ENCODE assay signal across 10 cellular contexts in genomic region chr22:19852177-19852781, GRCh38. TPM values are rescaled to one million over a fixed set of nuclear protein-coding genes. Genes with fewer than 3 reads are reported as not detected.
DNase-seq lines count a peak whose midpoint lies in the region; ATAC-seq, FAIRE-seq and TF ChIP-seq lines count a peak whose summit lies in the region.
"Had no signal": no experiment of that assay in that cellular context is flagged by ENCODE, and none has a peak within 500 bp of the region (broad histone marks: within the 10 kb centered on the region; RNA-seq: fewer than 3 reads in every experiment).

No MANE protein-coding gene starts in this region.

- DNase-seq in CD4-positive, alpha-beta T cell: no peak
- DNase-seq in K562 (ENCODE audit: extremely low read depth in 1 of 4, low spot score in 3 of 4): peak in 2 of 4 experiments; percentile 70 to 73
- DNase-seq in naive thymus-derived CD4-positive, alpha-beta T cell: no peak
- no peak for DNase-seq in left colon

- TF ChIP-seq CTCF in CD4-positive, alpha-beta T cell (IDR thresholded peaks at IDR 0.05): no peak
- TF ChIP-seq CTCF in K562 (IDR thresholded peaks at IDR 0.05 in 2 of 3, conservative IDR thresholded peaks at IDR 0.05 in 1 of 3; ENCODE audit: insufficient read depth in 2 of 3, low read depth in 1 of 3, low read length in 3 of 3): no peak

- H3K9me3 Mint-ChIP-seq in CD4-positive, alpha-beta T cell: no peaks in the 10 kb centered on the region
- H3K9me3 Mint-ChIP-seq in naive thymus-derived CD4-positive, alpha-beta T cell: no peaks in the 10 kb centered on the region

- H3K9ac ChIP-seq in K562 (ENCODE audit: insufficient read depth in 1 of 2, low read depth in 2 of 2, low read length in 2 of 2): peak overlapping the region; percentile 68 to 86; a peak in 3 of 4 replicates

- H3K36me3 ChIP-seq in KOPT-K1 (ENCODE audit: insufficient read depth, low read length) (peaks cover 59% of the 10 kb centered on the region), K562 (ENCODE audit: control insufficient read depth, insufficient read depth, low read length) (peaks cover 54% of the 10 kb centered on the region)
- H3K36me3 ChIP-seq in naive thymus-derived CD4-positive, alpha-beta T cell (ENCODE audit: control insufficient read depth in 2 of 3, insufficient read depth in 3 of 3, low read length in 3 of 3): peaks cover 0 to 42% (median under 1%) of the 10 kb centered on the region in 3 experiments
- H3K36me3 ChIP-seq: ovary had no signal

- no peak overlapping the region for H3K27ac ChIP-seq in CD4-positive, alpha-beta T cell (ENCODE audit: low read depth, low read length)
- peak overlapping the region; percentile 98 for H3K27ac ChIP-seq in KOPT-K1 (ENCODE audit: low read depth, low read length, poor library complexity, severe bottlenecking)
- H3K27ac ChIP-seq in K562 (ENCODE audit: extremely low read depth, low read depth, low read length): no peak overlapping the region; the same call in 2 of the 3 replicates
- peak overlapping the region; percentile 87 for H3K27ac ChIP-seq in naive thymus-derived CD4-positive, alpha-beta T cell (ENCODE audit: low read depth, low read length)
- H3K27ac ChIP-seq: ovary had no signal

- H3K9me1 ChIP-seq in K562 (ENCODE audit: control insufficient read depth, insufficient read depth, low read length): peaks cover 21% of the 10 kb centered on the region

- H3K27me3 ChIP-seq in CD4-positive, alpha-beta T cell (ENCODE audit: control insufficient read depth, insufficient read depth, low read length): no peaks in the 10 kb centered on the region
- H3K27me3 ChIP-seq in K562 (ENCODE audit: control insufficient read depth in 2 of 2, insufficient read depth in 2 of 2, low read length in 2 of 2): no peaks in the 10 kb centered on the region
- no peaks in the 10 kb centered on the region for H3K27me3 ChIP-seq in naive thymus-derived CD4-positive, alpha-beta T cell (ENCODE audit: control insufficient read depth in 2 of 2, insufficient read depth in 2 of 2, low read length in 2 of 2)
- H3K27me3 ChIP-seq: gastroesophageal sphincter, ovary had no signal

- 90% methylated on average over 12 of the region's 12 CpGs for WGBS in K562 (ENCODE audit: insufficient coverage, low coverage, missing lambda C conversion rate)

- H3K4me1 ChIP-seq in K562 (replicated peaks in 1 of 2; ENCODE audit: control insufficient read depth in 2 of 2, insufficient read depth in 2 of 2, low read length in 2 of 2): peaks cover 23 to 73% of the 10 kb centered on the region in 2 experiments
- peaks cover 19 to 21% of the 10 kb centered on the region in 2 donors for H3K4me1 ChIP-seq in naive thymus-derived CD4-positive, alpha-beta T cell (ENCODE audit: control insufficient read depth in 2 of 2, insufficient read depth in 2 of 2, low read length in 2 of 2)

- FAIRE-seq in K562 (lab: Jason Lieb, UNC): no peak

- no peaks in the 10 kb centered on the region for H3K9me3 ChIP-seq in CD4-positive, alpha-beta T cell (ENCODE audit: control insufficient read depth, low read length)
- H3K9me3 ChIP-seq in KOPT-K1 (ENCODE audit: insufficient read depth, low read length, poor library complexity, severe bottlenecking): no peaks in the 10 kb centered on the region
- H3K9me3 ChIP-seq in K562 (replicated peaks; ENCODE audit: control insufficient read depth, insufficient read depth, low read depth, low read length): peaks cover 2% of the 10 kb centered on the region; the same call in 1 of the 2 replicates
- H3K9me3 ChIP-seq in naive thymus-derived CD4-positive, alpha-beta T cell (ENCODE audit: control insufficient read depth in 2 of 3, low read length in 3 of 3): no peaks in the 10 kb centered on the region
- H3K9me3 ChIP-seq: gastroesophageal sphincter, ovary had no signal

- no peak for ATAC-seq in CD4-positive, alpha-beta T cell (ENCODE audit: poor library complexity)
- ATAC-seq in K562 (no peak), GM19455 (IDR thresholded peaks at IDR 0.05; ENCODE audit: unreplicated experiment) (no peak), GM18907 (IDR thresholded peaks at IDR 0.05; ENCODE audit: unreplicated experiment) (no peak), HG03175 (IDR thresholded peaks at IDR 0.05; ENCODE audit: unreplicated experiment) (no peak), left colon (no peak)
- ATAC-seq in naive thymus-derived CD4-positive, alpha-beta T cell: no peak
- ATAC-seq: gastroesophageal sphincter had no signal

- intact Hi-C loops in CD4-positive, alpha-beta T cell (cut with DNase I, micrococcal nuclease): loop anchor here in 1 of 2 experiments (10.0 kb wide), 3 partner anchors 163 to 557 kb away; partner anchors contain the start of genes ARVCF, CLTCL1, RANBP1 and TRMT2A
- intact Hi-C loops in K562 (cut with micrococcal nuclease) (loop anchor here (5.0 to 10.0 kb wide), 3 partner anchors 35 to 173 kb away; partner anchors contain the start of gene TANGO2), left colon (cut with DNase I, micrococcal nuclease) (no loop called here)
- intact Hi-C loops in naive thymus-derived CD4-positive, alpha-beta T cell (cut with micrococcal nuclease): loop anchor here in 1 of 2 donors (10.0 kb wide), 1 partner anchor 1063 kb away; the partner anchor contains the start of gene CRKL

- POLR2A ChIA-PET in CD4-positive, alpha-beta T cell (lab: Charles Lee): interaction anchor here (1.3 kb wide), 1 partner anchor 40 kb away, joined by 5 read pairs; no protein-coding TSS in a partner anchor
- POLR2A ChIA-PET in K562 (lab: Yijun Ruan, JAX): interaction anchor here (0.6 to 13.6 kb wide), 9 partner anchors 10 to 185 kb away, joined by 3 to 247 read pairs (median 6); no protein-coding TSS in a partner anchor
- POLR2A ChIA-PET in naive thymus-derived CD4-positive, alpha-beta T cell (lab: Charles Lee): interaction anchor here (1.5 to 1.7 kb wide), 2 partner anchors 40 to 44 kb away, joined by 6 to 8 read pairs; no protein-coding TSS in a partner anchor

- H3K4me2 ChIP-seq in K562 (ENCODE audit: insufficient read depth, low read length): peak overlapping the region; percentile 94

- TF ChIP-seq POLR2A in K562 (conservative IDR thresholded peaks at IDR 0.05): no peak

- no peak for TF ChIP-seq RAD21 in K562 (CRISPR knock-in tag; conservative IDR thresholded peaks at IDR 0.05 in 1 of 2, IDR thresholded peaks at IDR 0.05 in 1 of 2)

- H2AFZ ChIP-seq in K562 (ENCODE audit: low read depth, low read length): no peak overlapping the region

- peak overlapping the region; percentile 96 for H3K27ac Mint-ChIP-seq in CD4-positive, alpha-beta T cell
- H3K27ac Mint-ChIP-seq in naive thymus-derived CD4-positive, alpha-beta T cell: peak overlapping the region in 7 of 9 donors; percentile 89 to 96 (median 90)

- CTCF ChIA-PET in CD4-positive, alpha-beta T cell (lab: Charles Lee): no interaction called here
- CTCF ChIA-PET in K562 (lab: Yijun Ruan, JAX; ENCODE audit: low intra/inter-chr PET ratio): no interaction called here
- CTCF ChIA-PET in naive thymus-derived CD4-positive, alpha-beta T cell (lab: Charles Lee): no interaction called here

- peaks cover 39% of the 10 kb centered on the region; the same call in 1 of the 2 replicates for H4K20me1 ChIP-seq in K562 (replicated peaks; ENCODE audit: control insufficient read depth, insufficient read depth, low read length)

- H3K36me3 Mint-ChIP-seq in CD4-positive, alpha-beta T cell (ENCODE audit: low read depth): peaks cover 69% of the 10 kb centered on the region
- peaks cover 0 to 19% (median 7%) of the 10 kb centered on the region in 5 donors for H3K36me3 Mint-ChIP-seq in naive thymus-derived CD4-positive, alpha-beta T cell

- peak overlapping the region; percentile 62; the same call in 1 of the 2 replicates for H3K4me3 ChIP-seq in K562
- H3K4me3 ChIP-seq in naive thymus-derived CD4-positive, alpha-beta T cell (ENCODE audit: low read length): no peak overlapping the region
- H3K4me3 ChIP-seq: ovary had no signal

- no peak for TF ChIP-seq EP300 in K562 (IDR thresholded peaks at IDR 0.05; ENCODE audit: low read length)

- no peaks in the 10 kb centered on the region for H3K27me3 Mint-ChIP-seq in CD4-positive, alpha-beta T cell
- H3K27me3 Mint-ChIP-seq in naive thymus-derived CD4-positive, alpha-beta T cell: no peaks in the 10 kb centered on the region

- in situ Hi-C loops in K562 (cut with MboI): no loop called here

- no TSS peak for BruUV-seq in K562 (replicated peaks; lab: Mats Ljungman, UMichigan)

- peaks cover 53% of the 10 kb centered on the region for H3K4me1 Mint-ChIP-seq in CD4-positive, alpha-beta T cell (ENCODE audit: low read depth)
- peaks cover 35 to 71% (median 63%) of the 10 kb centered on the region in 7 donors for H3K4me1 Mint-ChIP-seq in naive thymus-derived CD4-positive, alpha-beta T cell

- H3K79me2 ChIP-seq in K562 (ENCODE audit: control insufficient read depth, insufficient read depth, low read length): peaks cover 80% of the 10 kb centered on the region

- H3K4me3 Mint-ChIP-seq in CD4-positive, alpha-beta T cell: peak overlapping the region; percentile 95
- peak overlapping the region; percentile 14 to 99 (median 96) for H3K4me3 Mint-ChIP-seq in naive thymus-derived CD4-positive, alpha-beta T cell

RNA-seq across cellular contexts. Expression of gene GNB1L, which starts 2.4 kb away (rescaled TPM):
- 1 to 10 TPM; 3.0 to 6.5 TPM for total RNA-seq in CD4-positive, alpha-beta T cell
- total RNA-seq in K562 (2011; cell fraction: chromatin; rRNA removed; ENCODE audit: low replicate concordance): 5.3 and 21.3 TPM in 2 replicates
- total RNA-seq in K562 (2011; cell fraction: nucleolus; rRNA removed): 21.8 and 25.5 TPM in 2 replicates
- total RNA-seq in K562 (2011; cell fraction: nucleoplasm; rRNA removed): 7.3 and 7.8 TPM in 2 replicates
- total RNA-seq in K562 (2014; rRNA removed): 48.9 and 69.1 TPM in 2 replicates
- total RNA-seq in K562 (2014; rRNA removed; fragmentation: Illumina TruSeq; extraction: Trizol): 0.57 and 0.84 TPM in 2 replicates
- total RNA-seq in K562 (2015; rRNA removed; fragmentation: Illumina TruSeq; extraction: Trizol): 17.8 and 20.6 TPM in 2 replicates
- total RNA-seq in K562 (2021): 50.5 and 55.3 TPM in 2 replicates
- 10.2 and 35.0 TPM in 2 replicates for polyA plus RNA-seq in K562 (2011; rRNA removed)
- polyA plus RNA-seq in K562 (2011; cell fraction: cytosol; rRNA removed): 37.2 and 43.8 TPM in 2 replicates
- polyA plus RNA-seq in K562 (2011; cell fraction: nucleus; rRNA removed): 33.2 and 43.3 TPM in 2 replicates
- 42.2 and 62.2 TPM in 2 replicates for polyA plus RNA-seq in K562 (2012)
- 1.9 and 18.0 TPM in 2 replicates for polyA plus RNA-seq in K562 (2014; fragmentation: Illumina TruSeq; extraction: Trizol)
- 1 to 10 TPM in 1 of 2 experiments, under 1 TPM in 1; 0.56 to 3.5 TPM for polyA plus RNA-seq in K562 (2014; fragmentation: Nextera tagmentation; extraction: Ambion mirVana)
- 40.7 and 41.3 TPM in 2 replicates for polyA plus RNA-seq in K562 (2014; rRNA removed)
- polyA minus RNA-seq in K562 (2011; rRNA and poly(A)+ RNA removed): 2.8 and 3.7 TPM in 2 replicates
- 13.2 and 33.0 TPM in 2 replicates for polyA minus RNA-seq in K562 (2011; cell fraction: cytosol; rRNA and poly(A)+ RNA removed)
- 12.0 and 14.3 TPM in 2 replicates for polyA minus RNA-seq in K562 (2011; cell fraction: nucleus; rRNA and poly(A)+ RNA removed)
- 10 to 100 TPM in 2 of 5 experiments, 1 to 10 TPM in 3; 4.2 to 14.1 (median 9.5) TPM for total RNA-seq in naive thymus-derived CD4-positive, alpha-beta T cell
- polyA plus RNA-seq in naive thymus-derived CD4-positive, alpha-beta T cell: 10 to 100 TPM; 12.1 to 20.8 TPM
- 1 to 10 TPM; 3.3 to 4.6 TPM for total RNA-seq in left colon

RNA-seq across cellular contexts. Expression of gene RTL10, which starts 2.4 kb away (rescaled TPM):
- 10 to 100 TPM; 24.7 TPM for total RNA-seq in CD4-positive, alpha-beta T cell
- 82.4 and 192 TPM in 2 replicates for total RNA-seq in K562 (2011; cell fraction: chromatin; rRNA removed; ENCODE audit: low replicate concordance)
- total RNA-seq in K562 (2011; cell fraction: nucleolus; rRNA removed): 134 and 166 TPM in 2 replicates
- 107 and 110 TPM in 2 replicates for total RNA-seq in K562 (2011; cell fraction: nucleoplasm; rRNA removed)
- total RNA-seq in K562 (2014; rRNA removed): 32.5 and 42.0 TPM in 2 replicates
- total RNA-seq in K562 (2014; rRNA removed; fragmentation: Illumina TruSeq; extraction: Trizol): 16.3 and 19.8 TPM in 2 replicates
- total RNA-seq in K562 (2015; rRNA removed; fragmentation: Illumina TruSeq; extraction: Trizol): 26.2 and 28.8 TPM in 2 replicates
- 75.4 and 75.5 TPM in 2 replicates for total RNA-seq in K562 (2021)
- polyA plus RNA-seq in K562 (2011; rRNA removed): 32.7 and 82.6 TPM in 2 replicates
- 68.8 and 74.9 TPM in 2 replicates for polyA plus RNA-seq in K562 (2011; cell fraction: cytosol; rRNA removed)
- 124 and 157 TPM in 2 replicates for polyA plus RNA-seq in K562 (2011; cell fraction: nucleus; rRNA removed)
- 40.3 and 56.9 TPM in 2 replicates for polyA plus RNA-seq in K562 (2012)
- 39.2 and 40.1 TPM in 2 replicates for polyA plus RNA-seq in K562 (2014; fragmentation: Illumina TruSeq; extraction: Trizol)
- polyA plus RNA-seq in K562 (2014; fragmentation: Nextera tagmentation; extraction: Ambion mirVana): 10 to 100 TPM; 23.6 to 33.7 TPM
- polyA plus RNA-seq in K562 (2014; rRNA removed): 28.2 and 31.2 TPM in 2 replicates
- 49.5 and 66.5 TPM in 2 replicates for polyA minus RNA-seq in K562 (2011; rRNA and poly(A)+ RNA removed)
- 31.7 and 46.0 TPM in 2 replicates for polyA minus RNA-seq in K562 (2011; cell fraction: cytosol; rRNA and poly(A)+ RNA removed)
- 42.7 and 85.4 TPM in 2 replicates for polyA minus RNA-seq in K562 (2011; cell fraction: nucleus; rRNA and poly(A)+ RNA removed)
- 10 to 100 TPM; 18.2 to 36.8 (median 24.9) TPM for total RNA-seq in naive thymus-derived CD4-positive, alpha-beta T cell
- 10 to 100 TPM; 14.9 to 15.1 TPM for polyA plus RNA-seq in naive thymus-derived CD4-positive, alpha-beta T cell
- 1 to 10 TPM; 8.2 to 9.0 TPM for total RNA-seq in left colon

Comparison
In these comparisons a context has a peak if more than half of its experiments do, and no peak if none do; other contexts are left out.
1. H3K27ac ChIP-seq: peak in KOPT-K1 (single experiment) and naive thymus-derived CD4-positive, alpha-beta T cell (single experiment); none in CD4-positive, alpha-beta T cell (single experiment) and K562 (single experiment).